In the genomic region with DNA sequence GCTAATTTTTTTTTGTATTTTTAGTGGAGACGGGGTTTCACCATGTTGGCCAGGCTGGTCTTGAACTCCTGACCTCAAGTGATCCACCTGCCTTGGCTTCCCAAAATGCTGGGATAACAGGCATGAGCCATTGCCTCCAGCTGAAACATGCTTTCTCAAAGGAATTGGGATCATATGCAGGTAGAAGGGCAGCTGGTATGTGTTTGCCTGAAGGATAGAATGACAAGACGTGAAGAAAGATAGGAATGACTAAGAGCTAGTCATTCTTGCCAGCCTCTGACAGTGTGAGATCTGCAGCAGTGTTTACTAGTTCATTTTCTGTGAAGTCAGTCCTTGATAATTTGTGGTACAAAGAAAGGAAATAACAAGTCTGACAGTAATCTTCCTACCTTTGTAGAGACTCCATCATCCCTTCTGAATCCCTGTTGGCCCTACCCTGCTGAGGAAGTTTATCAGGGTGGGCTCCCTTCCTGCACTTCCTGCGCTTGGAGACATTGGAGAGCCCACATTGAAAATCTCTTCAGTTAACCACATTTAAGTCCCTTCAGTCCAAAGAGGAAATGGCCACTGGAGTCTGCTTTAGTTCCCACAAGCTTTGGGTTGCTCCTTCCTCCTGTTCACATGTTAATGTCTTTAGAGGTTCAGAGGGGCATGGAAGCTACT, we compare ENCODE assay signal across 9 cellular contexts. TPM values are rescaled to one million over a fixed set of nuclear protein-coding genes. Genes with fewer than 3 reads are reported as not detected.
DNase-seq lines count a peak whose midpoint lies in the region; ATAC-seq and TF ChIP-seq lines count a peak whose summit lies in the region.
"Had no signal": no experiment of that assay in that cellular context is flagged by ENCODE, and none has a peak within 500 bp of the region (broad histone marks: within the 10 kb centered on the region; RNA-seq: fewer than 3 reads in every experiment).

No MANE protein-coding gene starts in this region.

- ATAC-seq in HG02610 (IDR thresholded peaks at IDR 0.05; ENCODE audit: unreplicated experiment) (peak; percentile 33), WTC11 (peak; percentile 75), GM19324 (IDR thresholded peaks at IDR 0.05; ENCODE audit: low FRiP score, unreplicated experiment) (no peak)

- no peaks in the 10 kb centered on the region for H4K20me1 ChIP-seq in fibroblast of lung (ENCODE audit: control insufficient read depth, extremely low read depth, insufficient read depth, low read length)
- no peaks in the 10 kb centered on the region for H4K20me1 ChIP-seq in smooth muscle cell (ENCODE audit: low read depth)

- no peak for TF ChIP-seq CTCF in AG04450 (IDR thresholded peaks at IDR 0.05; ENCODE audit: low read depth, low read length)
- TF ChIP-seq CTCF in WTC11 (IDR thresholded peaks at IDR 0.05), result no peak
- TF ChIP-seq CTCF in fibroblast of lung (conservative IDR thresholded peaks at IDR 0.05 in 1 of 2, IDR thresholded peaks at IDR 0.05 in 1 of 2; ENCODE audit: low read depth in 1 of 2, low read length in 2 of 2), result no peak
- no peak for TF ChIP-seq CTCF in smooth muscle cell (IDR thresholded peaks at IDR 0.05; ENCODE audit: borderline replicate concordance, insufficient read depth, poor library complexity, severe bottlenecking)

- H3K36me3 Mint-ChIP-seq in WTC11, result peaks cover 12% of the 10 kb centered on the region

- H3K27ac ChIP-seq in AG04450 (ENCODE audit: low read depth, low read length), result peak overlapping the region; percentile 95
- peak overlapping the region; percentile 71 for H3K27ac ChIP-seq in fibroblast of lung (ENCODE audit: insufficient read depth, low read length)
- H3K27ac ChIP-seq in smooth muscle cell (ENCODE audit: low read depth), result peak overlapping the region; percentile 91

- DNase-seq in AG04450 (ENCODE audit: low read depth, low spot score) (peak; percentile 48), WTC11 (ENCODE audit: low spot score) (no peak), fibroblast of lung (ENCODE audit: low read depth in 2 of 2) (peak; percentile 65 to 94), smooth muscle cell (lab: John Stamatoyannopoulos, UW; ENCODE audit: unreplicated experiment) (no peak), HK-2 (ENCODE audit: unreplicated experiment) (no peak), HT-29 (ENCODE audit: low spot score) (no peak)

- H3K79me2 ChIP-seq in fibroblast of lung (ENCODE audit: control insufficient read depth, insufficient read depth, low read length), result peaks cover 42% of the 10 kb centered on the region
- peaks cover 28% of the 10 kb centered on the region for H3K79me2 ChIP-seq in smooth muscle cell (ENCODE audit: low read depth)

- no peaks in the 10 kb centered on the region for H3K27me3 Mint-ChIP-seq in WTC11 (ENCODE audit: low read depth)

- H3K4me3 ChIP-seq in AG04450 (ENCODE audit: low read depth, low read length), result no peak overlapping the region
- H3K4me3 ChIP-seq in fibroblast of lung (replicated peaks in 1 of 4; ENCODE audit: control extremely low read depth in 1 of 4, insufficient read depth in 1 of 4, low read depth in 3 of 4, low read length in 4 of 4), result no peak overlapping the region
- no peak overlapping the region for H3K4me3 ChIP-seq in smooth muscle cell

- no peak overlapping the region for H2AFZ ChIP-seq in fibroblast of lung (ENCODE audit: low read length)
- H2AFZ ChIP-seq in smooth muscle cell (ENCODE audit: low read depth), result no peak overlapping the region

- H3K9ac ChIP-seq in fibroblast of lung (ENCODE audit: insufficient read depth, low read length) (no peak overlapping the region), smooth muscle cell (ENCODE audit: low read depth) (peak overlapping the region; percentile 38)

- peak overlapping the region; percentile 32 for H3K4me2 ChIP-seq in fibroblast of lung (ENCODE audit: extremely low read depth, insufficient read depth, low read length)
- H3K4me2 ChIP-seq in smooth muscle cell, result peak overlapping the region; percentile 64

- peaks cover 27% of the 10 kb centered on the region for H3K4me1 ChIP-seq in fibroblast of lung (ENCODE audit: control insufficient read depth, extremely low read depth, insufficient read depth, low read length)
- H3K4me1 ChIP-seq in smooth muscle cell (ENCODE audit: low read depth), result peaks cover 20% of the 10 kb centered on the region

- H3K9me3 Mint-ChIP-seq in WTC11, result no peaks in the 10 kb centered on the region
- H3K9me3 Mint-ChIP-seq: brain had no signal

- H3K27me3 ChIP-seq in AG04450 (ENCODE audit: control insufficient read depth, insufficient read depth, low read length), result no peaks in the 10 kb centered on the region
- H3K27me3 ChIP-seq in fibroblast of lung (ENCODE audit: control insufficient read depth, insufficient read depth, low read length), result no peaks in the 10 kb centered on the region
- no peaks in the 10 kb centered on the region for H3K27me3 ChIP-seq in smooth muscle cell (ENCODE audit: low read depth)

- no peaks in the 10 kb centered on the region for H3K9me3 ChIP-seq in AG04450 (ENCODE audit: control insufficient read depth, insufficient read depth, low read length)
- no peaks in the 10 kb centered on the region for H3K9me3 ChIP-seq in fibroblast of lung (ENCODE audit: control insufficient read depth, insufficient read depth, low read depth, low read length)
- H3K9me3 ChIP-seq in smooth muscle cell (replicated peaks; ENCODE audit: low read depth), result no peaks in the 10 kb centered on the region

- H3K36me3 ChIP-seq in fibroblast of lung (ENCODE audit: control insufficient read depth, insufficient read depth, low read length) (peaks cover 3% of the 10 kb centered on the region), smooth muscle cell (ENCODE audit: low read depth) (no peaks in the 10 kb centered on the region)

- 42% methylated on average over 3 of the region's 3 CpGs for WGBS in smooth muscle cell (ENCODE audit: low lambda C conversion rate)

- peaks cover 14% of the 10 kb centered on the region for H3F3A ChIP-seq in smooth muscle cell (ENCODE audit: low read depth)

- CTCF ChIA-PET in AG04450 (lab: Charles Lee) (interaction anchor here (0.8 kb wide), 1 partner anchor 28 kb away, joined by 3 read pairs; no protein-coding TSS in a partner anchor), WTC11 (lab: Charles Lee) (interaction anchor here (0.9 kb wide), 1 partner anchor 101 kb away, joined by 3 read pairs; no protein-coding TSS in a partner anchor)

- POLR2A ChIA-PET in AG04450 (lab: Yijun Ruan, JAX) (interaction anchor here (0.9 to 1.5 kb wide), 3 partner anchors 14 to 242 kb away, joined by 3 to 17 read pairs (median 4); a partner anchor contains a TSS), WTC11 (lab: Charles Lee) (interaction anchor here (0.7 kb wide), 1 partner anchor 529 kb away, joined by 3 read pairs; no protein-coding TSS in a partner anchor)

- H3K4me3 Mint-ChIP-seq in WTC11, result no peak overlapping the region

- peaks cover 51% of the 10 kb centered on the region for H3K4me1 Mint-ChIP-seq in WTC11

- H3K27ac Mint-ChIP-seq in WTC11, result peak overlapping the region; percentile 89; the same call in 1 of the 2 replicates

TF ChIP-seq in WTC11, 78 proteins besides CTCF, POLR2A, EP300 and RAD21 (continues in another document):
- TF ChIP-seq, protein P1, sequence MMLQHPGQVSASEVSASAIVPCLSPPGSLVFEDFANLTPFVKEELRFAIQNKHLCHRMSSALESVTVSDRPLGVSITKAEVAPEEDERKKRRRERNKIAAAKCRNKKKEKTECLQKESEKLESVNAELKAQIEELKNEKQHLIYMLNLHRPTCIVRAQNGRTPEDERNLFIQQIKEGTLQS (CRISPR knock-in tag; conservative IDR thresholded peaks at IDR 0.05), result no peak
- no peak for TF ChIP-seq ZNF416 (CRISPR knock-in tag; IDR thresholded peaks at IDR 0.05)

RNA-seq across cellular contexts. Expression of a gene that starts 14.7 kb away (rescaled TPM):
- polyA plus RNA-seq in AG04450 (2011; rRNA removed) (32.7 and 36.3 TPM in 2 replicates), fibroblast of lung (24.9 and 39.3 TPM in 2 replicates), smooth muscle cell (16.0 and 24.0 TPM in 2 replicates)
- 69.2 and 71.5 TPM in 2 replicates for polyA minus RNA-seq in AG04450 (2011; rRNA and poly(A)+ RNA removed)
- total RNA-seq in WTC11 (2021) (18.2 to 21.5 TPM (median 19.9 TPM) in 3 replicates), fibroblast of lung (80.4 and 86.5 TPM in 2 replicates), smooth muscle cell (27.1 and 42.5 TPM in 2 replicates)
- 18.4 and 31.1 TPM in 2 replicates for polyA plus RNA-seq in fibroblast of lung (2012)
- polyA minus RNA-seq in fibroblast of lung (ENCODE audit: low replicate concordance), result 46.1 and 77.7 TPM in 2 replicates
- total RNA-seq in HT-29 (2014; rRNA removed; shearing (Covaris generic)), result 30.6 and 41.2 TPM in 2 replicates

RNA-seq across cellular contexts. Expression of a gene that starts 52.3 kb away (rescaled TPM):
- polyA plus RNA-seq in AG04450 (2011; rRNA removed), result 1.5 and 2.6 TPM in 2 replicates
- polyA minus RNA-seq in AG04450 (2011; rRNA and poly(A)+ RNA removed), result 2.8 and 3.2 TPM in 2 replicates
- 2.8 to 2.9 TPM (median 2.8 TPM) in 3 replicates for total RNA-seq in WTC11 (2021)
- total RNA-seq in fibroblast of lung, result 4.9 and 8.1 TPM in 2 replicates
- polyA plus RNA-seq in fibroblast of lung, result 5.0 and 5.5 TPM in 2 replicates
- polyA plus RNA-seq in fibroblast of lung (2012), result 2.5 and 2.9 TPM in 2 replicates
- 2.2 and 6.8 TPM in 2 replicates for polyA minus RNA-seq in fibroblast of lung (ENCODE audit: low replicate concordance)
- total RNA-seq in smooth muscle cell, result 0.36 and 0.90 TPM in 2 replicates
- polyA plus RNA-seq in smooth muscle cell, result 0.86 and 1.1 TPM in 2 replicates
- total RNA-seq in HT-29 (2014; rRNA removed; shearing (Covaris generic)), result 2.5 and 6.3 TPM in 2 replicates

RNA-seq across cellular contexts. Expression of a gene that starts 58.9 kb away (rescaled TPM):
- 90.9 and 121 TPM in 2 replicates for polyA plus RNA-seq in AG04450 (2011; rRNA removed)
- polyA minus RNA-seq in AG04450 (2011; rRNA and poly(A)+ RNA removed), result 12.4 and 18.2 TPM in 2 replicates
- 65.5 to 70.9 TPM (median 66.8 TPM) in 3 replicates for total RNA-seq in WTC11 (2021)
- 69.9 and 77.5 TPM in 2 replicates for total RNA-seq in fibroblast of lung
- polyA plus RNA-seq in fibroblast of lung, result 117 and 121 TPM in 2 replicates
- polyA plus RNA-seq in fibroblast of lung (2012), result 134 and 162 TPM in 2 replicates
- polyA minus RNA-seq in fibroblast of lung (ENCODE audit: low replicate concordance), result 2.3 and 5.1 TPM in 2 replicates
- 88.6 and 89.0 TPM in 2 replicates for total RNA-seq in smooth muscle cell
- 201 and 216 TPM in 2 replicates for polyA plus RNA-seq in smooth muscle cell
- 75.3 and 82.9 TPM in 2 replicates for total RNA-seq in HT-29 (2014; rRNA removed; shearing (Covaris generic))

RNA-seq across cellular contexts. Expression of a gene that starts 59.2 kb away (rescaled TPM):
- polyA plus RNA-seq in AG04450 (2011; rRNA removed) (4.5 and 6.1 TPM in 2 replicates), fibroblast of lung (3.4 and 6.2 TPM in 2 replicates), smooth muscle cell (3.6 and 6.3 TPM in 2 replicates)
- polyA minus RNA-seq in AG04450 (2011; rRNA and poly(A)+ RNA removed), result 9.2 and 15.1 TPM in 2 replicates
- total RNA-seq in WTC11 (2021) (8.8 to 10.4 TPM (median 9.1 TPM) in 3 replicates), fibroblast of lung (6.2 and 8.6 TPM in 2 replicates), smooth muscle cell (15.1 and 17.9 TPM in 2 replicates)
- 2.2 and 5.4 TPM in 2 replicates for polyA plus RNA-seq in fibroblast of lung (2012)
- polyA minus RNA-seq in fibroblast of lung (ENCODE audit: low replicate concordance), result 2.6 and 2.9 TPM in 2 replicates
- total RNA-seq in HT-29 (2014; rRNA removed; shearing (Covaris generic)), result 2.8 and 4.0 TPM in 2 replicates

Comparison
In these comparisons a context has a peak if more than half of its experiments do, and no peak if none do; other contexts are left out.
1. DNase-seq: peak in AG04450 (single experiment) and fibroblast of lung (2 of 2); none in WTC11 (single experiment), smooth muscle cell (single experiment), HK-2 (single experiment) and HT-29 (single experiment).
2. Peak in every context shown above with its lines, with median percentiles within 50 percentile points of each other: H3K27ac ChIP-seq.